1 cellular context compared by ENCODE assay signal in the genomic region with DNA sequence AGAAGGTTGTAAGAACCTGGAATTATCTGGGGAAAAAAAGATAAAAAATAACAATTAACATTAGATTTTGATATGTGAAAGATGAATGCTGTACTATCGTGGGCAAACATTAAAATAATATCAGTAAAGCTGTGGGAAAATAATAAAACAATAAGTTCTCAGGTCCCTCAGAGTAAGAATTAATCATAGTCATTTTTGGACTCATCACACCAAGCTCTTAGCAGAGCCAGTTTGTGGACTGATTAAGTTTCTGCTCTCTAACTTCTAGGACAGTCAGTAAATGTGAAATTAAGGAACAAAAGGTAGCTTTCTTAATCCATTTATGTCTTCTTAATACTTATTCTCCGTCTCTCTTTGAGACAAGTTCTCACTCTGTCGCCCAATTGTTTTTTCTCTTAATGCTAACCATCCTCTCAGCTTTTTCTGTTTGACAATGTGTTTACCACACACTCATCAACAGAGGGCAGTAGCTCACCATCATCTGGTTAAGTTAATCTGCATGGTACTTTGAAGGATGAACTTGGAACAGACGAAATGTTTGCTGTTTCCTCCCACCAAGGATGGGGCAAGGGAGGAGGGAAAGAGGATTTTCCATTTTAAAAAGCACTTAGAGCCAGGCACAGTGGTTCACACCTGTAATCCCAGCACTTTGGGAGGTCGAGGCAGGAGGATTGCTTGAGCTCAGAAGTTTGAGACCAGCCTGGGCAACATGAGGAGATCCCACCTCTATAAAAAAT.
TF ChIP-seq lines count a peak whose summit lies in the region.

No MANE protein-coding gene starts in this region.

TF ChIP-seq in HepG2, 621 proteins besides CTCF, POLR2A, EP300 and RAD21 (continued from another document and continues in another):
- TF ChIP-seq ARID5B (CRISPR knock-in tag; IDR thresholded peaks at IDR 0.05) (peak; percentile 47; the same call in 1 of the 2 replicates), HNF1B (CRISPR knock-in tag; IDR thresholded peaks at IDR 0.05) (no peak), E2F5 (CRISPR knock-in tag; conservative IDR thresholded peaks at IDR 0.05) (no peak), NCOA5 (CRISPR knock-in tag; IDR thresholded peaks at IDR 0.05) (no peak), KDM5A (IDR thresholded peaks at IDR 0.05; ENCODE audit: borderline replicate concordance, low read length) (0 out of 2 replicates have a peak, but pooled peaks have one; percentile 63), THRA (CRISPR knock-in tag; IDR thresholded peaks at IDR 0.05; ENCODE audit: borderline replicate concordance) (0 out of 2 replicates have a peak, but pooled peaks have one; percentile 30), KDM1A (CRISPR knock-in tag; IDR thresholded peaks at IDR 0.05) (0 out of 2 replicates have a peak, but pooled peaks have one; percentile 17), PHF20 (CRISPR knock-in tag; IDR thresholded peaks at IDR 0.05) (no peak), PCBP2 (optimal IDR thresholded peaks at IDR 0.05; ENCODE audit: low read depth, low read length, poor library complexity, severe bottlenecking) (no peak), ZMYM4 (CRISPR knock-in tag; IDR thresholded peaks at IDR 0.05) (peak; percentile 63), NFIC (IDR thresholded peaks at IDR 0.05; ENCODE audit: low read length) (no peak), SMYD3 (CRISPR knock-in tag; IDR thresholded peaks at IDR 0.05) (no peak), MIXL1 (CRISPR knock-in tag; IDR thresholded peaks at IDR 0.05) (peak; percentile 92), SOX13 (IDR thresholded peaks at IDR 0.05) (no peak), SOX13 (CRISPR knock-in tag; conservative IDR thresholded peaks at IDR 0.05 in 1 of 2, IDR thresholded peaks at IDR 0.05 in 1 of 2) (peak in 1 of 2 experiments; percentile 35; a peak in 1 of 4 replicates), ZNF770 (CRISPR knock-in tag; IDR thresholded peaks at IDR 0.05) (0 out of 2 replicates have a peak, but pooled peaks have one; percentile 22), YEATS2 (CRISPR knock-in tag; IDR thresholded peaks at IDR 0.05; ENCODE audit: borderline replicate concordance) (peak; percentile 25; the same call in 1 of the 2 replicates), IKZF5 (CRISPR knock-in tag; IDR thresholded peaks at IDR 0.05) (no peak), FOXA3 (CRISPR knock-in tag; IDR thresholded peaks at IDR 0.05) (peak; percentile 73), ZBTB20 (CRISPR knock-in tag; IDR thresholded peaks at IDR 0.05; ENCODE audit: borderline replicate concordance, low read depth) (no peak), GATAD2A (CRISPR knock-in tag; IDR thresholded peaks at IDR 0.05) (0 out of 2 replicates have a peak, but pooled peaks have one; percentile 36), ZNF556 (CRISPR knock-in tag; IDR thresholded peaks at IDR 0.05; ENCODE audit: borderline replicate concordance) (no peak), JARID2 (CRISPR knock-in tag; IDR thresholded peaks at IDR 0.05; ENCODE audit: insufficient replicate concordance) (no peak), ZNF343 (CRISPR knock-in tag; IDR thresholded peaks at IDR 0.05) (no peak), NFE2 (CRISPR knock-in tag; IDR thresholded peaks at IDR 0.05) (no peak), GABPB1 (CRISPR knock-in tag; IDR thresholded peaks at IDR 0.05) (no peak), HNF4A (CRISPR knock-in tag; IDR thresholded peaks at IDR 0.05) (peak; percentile 61), ISX (CRISPR knock-in tag; conservative IDR thresholded peaks at IDR 0.05) (no peak), ZNF720 (CRISPR knock-in tag; IDR thresholded peaks at IDR 0.05) (no peak), ZNF644 (CRISPR knock-in tag; IDR thresholded peaks at IDR 0.05; ENCODE audit: low read depth) (no peak), CHCHD3 (CRISPR knock-in tag; IDR thresholded peaks at IDR 0.05) (no peak), ZNF512B (CRISPR knock-in tag; IDR thresholded peaks at IDR 0.05; ENCODE audit: borderline replicate concordance) (no peak), CEBPG (CRISPR knock-in tag; IDR thresholded peaks at IDR 0.05) (peak; percentile 60; the same call in 1 of the 2 replicates), PATZ1 (CRISPR knock-in tag; IDR thresholded peaks at IDR 0.05) (0 out of 2 replicates have a peak, but pooled peaks have one; percentile 43), THAP11 (CRISPR knock-in tag; IDR thresholded peaks at IDR 0.05) (peak; percentile 47), SMAD1 (CRISPR knock-in tag; IDR thresholded peaks at IDR 0.05; ENCODE audit: borderline replicate concordance, low read depth) (no peak), ELF3 (CRISPR knock-in tag; IDR thresholded peaks at IDR 0.05) (peak; percentile 57; the same call in 1 of the 2 replicates), FOXP4 (CRISPR knock-in tag; IDR thresholded peaks at IDR 0.05) (peak; percentile 71)
